Comparison of ENCODE assay signal across 11 cellular contexts in the genomic region with DNA sequence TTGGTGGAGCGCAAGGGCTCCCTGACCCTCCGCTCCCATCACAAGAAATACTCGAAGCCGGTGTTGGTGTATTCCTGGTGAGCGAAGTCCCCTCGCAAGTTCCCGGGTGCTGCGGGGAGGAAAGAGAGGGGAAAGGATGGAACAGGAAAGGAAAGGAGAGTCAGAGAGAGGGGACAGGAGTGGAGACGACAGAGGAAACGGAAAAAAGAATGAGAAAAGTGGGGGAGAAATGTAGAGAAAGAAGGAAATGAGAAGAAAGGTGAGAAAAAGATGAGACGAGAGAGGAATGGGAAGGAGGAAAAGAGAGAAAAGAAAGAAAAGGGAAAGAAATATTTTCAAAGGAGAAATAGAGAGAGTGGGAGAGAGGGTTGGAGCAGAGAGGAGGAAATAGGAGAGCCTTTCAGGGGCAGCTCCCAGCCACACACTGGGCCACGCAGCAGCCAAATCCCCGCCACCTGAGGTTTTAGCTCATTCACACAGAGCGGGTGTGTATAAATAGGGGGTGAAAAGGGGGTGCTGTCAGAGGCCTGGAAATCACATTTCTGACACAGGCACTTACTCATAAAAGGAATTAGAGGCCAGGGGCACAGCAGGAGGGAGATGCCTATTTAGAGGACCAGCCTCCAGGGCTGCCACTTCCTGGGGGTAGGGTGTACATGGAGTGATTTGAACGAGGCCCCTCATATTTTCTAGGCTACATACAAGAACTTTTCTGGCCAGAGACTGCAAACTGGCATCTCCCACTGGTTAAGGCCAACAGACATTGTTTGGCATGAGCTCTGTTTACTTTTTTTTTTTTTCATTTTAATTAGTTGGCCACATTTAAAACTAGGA. TPM values are rescaled to one million over a fixed set of nuclear protein-coding genes. Genes with fewer than 3 reads are reported as not detected.
DNase-seq lines count a peak whose midpoint lies in the region; ATAC-seq, FAIRE-seq and TF ChIP-seq lines count a peak whose summit lies in the region.
"Had no signal": no experiment of that assay in that cellular context is flagged by ENCODE, and none has a peak within 500 bp of the region (broad histone marks: within the 10 kb centered on the region; RNA-seq: fewer than 3 reads in every experiment).

No MANE protein-coding gene starts in this region.

- peaks cover 4% of the 10 kb centered on the region for H3K23me2 ChIP-seq in H9 (ENCODE audit: insufficient read length, low read depth, low read length, poor library complexity, severe bottlenecking)

- H3K36me3 Mint-ChIP-seq in H9 (ENCODE audit: insufficient read depth in 1 of 3, low read depth in 3 of 3): peaks cover 0 to 5% (median 0%) of the 10 kb centered on the region in 3 experiments; a peak in 2 of 7 replicates

- H3K4me1 Mint-ChIP-seq in H9: peaks cover 56 to 60% of the 10 kb centered on the region in 2 experiments

- TF ChIP-seq CTCF in A549 (IDR thresholded peaks at IDR 0.05) (no peak), H9 (conservative IDR thresholded peaks at IDR 0.05) (no peak), choroid plexus epithelial cell (conservative IDR thresholded peaks at IDR 0.05; ENCODE audit: low read depth, low read length) (no peak)

- H4K91ac ChIP-seq in H9 (ENCODE audit: insufficient read length, low read depth, low read length): no peak overlapping the region

- POLR2A ChIA-PET in A549 (lab: Yijun Ruan, JAX): interaction anchor here (0.6 kb wide), 1 partner anchor 61 kb away, joined by 3 read pairs; the partner anchor contains the start of gene PTAR1

- no peak overlapping the region for H2AK5ac ChIP-seq in H9 (ENCODE audit: insufficient read length, low read length)

- DNase-seq in A549 (ENCODE audit: low read depth in 1 of 2, low spot score in 1 of 2): no peak
- no peak for DNase-seq in H9
- no peak for DNase-seq in choroid plexus epithelial cell (ENCODE audit: low read depth)
- DNase-seq in urothelium cell line (ENCODE audit: low spot score): no peak
- DNase-seq in AML-193 (lab: John Stamatoyannopoulos, UW): no peak
- DNase-seq in NCI-H187 (lab: John Stamatoyannopoulos, UW): no peak
- no peak for DNase-seq in effector memory CD4-positive, alpha-beta T cell

- no peaks in the 10 kb centered on the region for H3K79me2 ChIP-seq in H9 (ENCODE audit: insufficient read depth, low read length)

- CTCF ChIA-PET in A549 (lab: Yijun Ruan, JAX): interaction anchor here (0.9 kb wide), 1 partner anchor 40 kb away, joined by 3 read pairs; no protein-coding TSS in a partner anchor

- H3K4me2 ChIP-seq in A549 (peak overlapping the region; percentile 68), H9 (ENCODE audit: insufficient read depth, insufficient read length, low read length) (peak overlapping the region; percentile 90)

- no peak overlapping the region for H3T11ph ChIP-seq in H9 (ENCODE audit: low read length)

- H3K4me1 ChIP-seq in A549: peaks cover 6% of the 10 kb centered on the region; the same call in 1 of the 3 replicates
- peaks cover 23% of the 10 kb centered on the region for H3K4me1 ChIP-seq in H9 (ENCODE audit: insufficient read depth, low read length)
- peaks cover 9% of the 10 kb centered on the region for H3K4me1 ChIP-seq in mucosa of stomach (ENCODE audit: control insufficient read depth, insufficient read depth, low read length)
- no peaks in the 10 kb centered on the region for H3K4me1 ChIP-seq in effector memory CD4-positive, alpha-beta T cell (ENCODE audit: control insufficient read depth, insufficient read depth, low read length, poor library complexity, severe bottlenecking)

- H4K5ac ChIP-seq in H9 (ENCODE audit: insufficient read length, low read depth, low read length): no peak overlapping the region

- no peaks in the 10 kb centered on the region for H3K27me3 Mint-ChIP-seq in H9 (ENCODE audit: low read depth)

- FAIRE-seq in A549 (lab: Jason Lieb, UNC) (no peak), urothelium cell line (lab: Jason Lieb, UNC) (no peak)

- no peak for TF ChIP-seq POLR2A in A549 (IDR thresholded peaks at IDR 0.05; ENCODE audit: low read length)

- WGBS in A549 (ENCODE audit: missing lambda C conversion rate): 70% methylated on average over 14 of the region's 15 CpGs
- WGBS in H9 (ENCODE audit: extremely low coverage, insufficient read length, low lambda C conversion rate): 100% methylated on average over 3 of the region's 15 CpGs

- no peak overlapping the region for H2BK15ac ChIP-seq in H9 (ENCODE audit: low read depth, low read length)

- H2BK20ac ChIP-seq in H9 (ENCODE audit: low read depth, low read length, poor library complexity, severe bottlenecking): no peak overlapping the region

- no peak overlapping the region for H4K8ac ChIP-seq in H9 (replicated peaks; ENCODE audit: insufficient read length, low read depth, low read length)

- H3K4me3 Mint-ChIP-seq in H9: peak overlapping the region; percentile 76 to 83

- no peak overlapping the region for H3K23ac ChIP-seq in H9 (ENCODE audit: insufficient read length, low read depth, low read length)

- no peak overlapping the region for H3K18ac ChIP-seq in H9 (ENCODE audit: insufficient read length, low read depth, low read length)

- no peaks in the 10 kb centered on the region for H3K9me3 Mint-ChIP-seq in H9

- no peaks in the 10 kb centered on the region for H4K20me1 ChIP-seq in H9 (ENCODE audit: control insufficient read depth, insufficient read depth, insufficient read length)

- H3K56ac ChIP-seq in H9 (ENCODE audit: insufficient read length, low read depth, low read length): no peak overlapping the region

- no peaks in the 10 kb centered on the region for H3K79me1 ChIP-seq in H9 (ENCODE audit: insufficient read depth, low read depth, low read length, poor library complexity, severe bottlenecking)

- H3K4ac ChIP-seq in H9 (ENCODE audit: low read depth, low read length): no peak overlapping the region

- TF ChIP-seq RAD21 in A549 (conservative IDR thresholded peaks at IDR 0.05 in 1 of 2, IDR thresholded peaks at IDR 0.05 in 1 of 2): no peak

- H2AFZ ChIP-seq in H9 (ENCODE audit: low read length): no peak overlapping the region

- ATAC-seq in A549: no peak

- H2BK12ac ChIP-seq in H9 (ENCODE audit: insufficient read length, low read depth, low read length): no peak overlapping the region

- no peak overlapping the region for H2BK120ac ChIP-seq in H9 (ENCODE audit: low read depth, low read length, poor library complexity, severe bottlenecking)

- H3K27ac ChIP-seq in A549: no peak overlapping the region
- H3K27ac ChIP-seq in H9 (ENCODE audit: insufficient read length, low read depth, low read length): no peak overlapping the region
- no peak overlapping the region for H3K27ac ChIP-seq in effector memory CD4-positive, alpha-beta T cell (ENCODE audit: insufficient read depth, low read length, poor library complexity, severe bottlenecking)

- H2BK5ac ChIP-seq in H9 (ENCODE audit: insufficient read length, low read length): no peak overlapping the region

- H3K27me3 ChIP-seq in H9 (ENCODE audit: insufficient read depth, low read length): no peaks in the 10 kb centered on the region
- H3K27me3 ChIP-seq in mucosa of stomach (ENCODE audit: control insufficient read depth, insufficient read depth, low read length): peaks cover 5% of the 10 kb centered on the region
- no peaks in the 10 kb centered on the region for H3K27me3 ChIP-seq in effector memory CD4-positive, alpha-beta T cell (replicated peaks; ENCODE audit: control insufficient read depth, insufficient read depth, low read length, poor library complexity, severe bottlenecking)

- peak overlapping the region; percentile 53 for H3K4me3 ChIP-seq in A549
- H3K4me3 ChIP-seq in choroid plexus epithelial cell (ENCODE audit: low read depth, low read length): peak overlapping the region; percentile 19
- peak overlapping the region; percentile 2 for H3K4me3 ChIP-seq in mucosa of stomach (ENCODE audit: low read length)
- H3K4me3 ChIP-seq in effector memory CD4-positive, alpha-beta T cell (ENCODE audit: insufficient read depth, low read depth, low read length, poor library complexity, severe bottlenecking): no peak overlapping the region

- H3K9me3 ChIP-seq in A549 (no peaks in the 10 kb centered on the region), H9 (ENCODE audit: control insufficient read depth, low read depth, low read length) (no peaks in the 10 kb centered on the region), mucosa of stomach (ENCODE audit: control insufficient read depth, low read length) (no peaks in the 10 kb centered on the region)
- H3K9me3 ChIP-seq in effector memory CD4-positive, alpha-beta T cell (ENCODE audit: control insufficient read depth, low read length): no peaks in the 10 kb centered on the region

- H3K14ac ChIP-seq in H9 (ENCODE audit: insufficient read depth, low read length): no peak overlapping the region; the same call in 1 of the 2 replicates

- H3K9ac ChIP-seq in H9 (ENCODE audit: extremely low read depth, insufficient read length, low read length): no peak overlapping the region
- H3K9ac ChIP-seq in mucosa of stomach (ENCODE audit: low read length): no peak overlapping the region

- no peaks in the 10 kb centered on the region for H3K36me3 ChIP-seq in mucosa of stomach (ENCODE audit: control insufficient read depth, insufficient read depth, low read length)
- no peaks in the 10 kb centered on the region for H3K36me3 ChIP-seq in effector memory CD4-positive, alpha-beta T cell (ENCODE audit: control insufficient read depth, insufficient read depth, low read length)

- TF ChIP-seq EP300 in A549 (IDR thresholded peaks at IDR 0.05): no peak

- H3K27ac Mint-ChIP-seq in H9: peak overlapping the region in 1 of 3 experiments; percentile 35; a peak in 1 of 7 replicates

TF ChIP-seq in A549, 52 proteins besides CTCF, POLR2A, EP300 and RAD21 (continues in another document):
- TF ChIP-seq TFCP2L1 (CRISPR knock-in tag; IDR thresholded peaks at IDR 0.05) (no peak), RARB (CRISPR knock-in tag; IDR thresholded peaks at IDR 0.05) (no peak), BHLHE40 (IDR thresholded peaks at IDR 0.05; ENCODE audit: low read depth, low read length) (no peak), MAZ (IDR thresholded peaks at IDR 0.05; ENCODE audit: borderline replicate concordance, low read depth, low read length) (no peak), GATA3 (IDR thresholded peaks at IDR 0.05; ENCODE audit: borderline replicate concordance) (no peak), HOXB13 (CRISPR knock-in tag; IDR thresholded peaks at IDR 0.05; ENCODE audit: low read depth) (no peak), RCOR1 (IDR thresholded peaks at IDR 0.05; ENCODE audit: low read depth, low read length) (no peak), RFX5 (IDR thresholded peaks at IDR 0.05) (no peak), PHF8 (IDR thresholded peaks at IDR 0.05; ENCODE audit: borderline replicate concordance, low read depth) (no peak), HOXA7 (CRISPR knock-in tag; IDR thresholded peaks at IDR 0.05) (no peak), HOXB5 (CRISPR knock-in tag; IDR thresholded peaks at IDR 0.05) (no peak), JUN (IDR thresholded peaks at IDR 0.05) (no peak), JUNB (IDR thresholded peaks at IDR 0.05) (no peak), CHD4 (IDR thresholded peaks at IDR 0.05; ENCODE audit: borderline replicate concordance) (no peak), EHF (CRISPR knock-in tag; IDR thresholded peaks at IDR 0.05) (no peak)

RNA-seq across cellular contexts. Expression of gene CFAP95, which starts 0.6 kb away (rescaled TPM):
- 0.19 and 0.41 TPM in 2 replicates for polyA plus RNA-seq in A549 (2011; rRNA removed)
- not detected in 2 replicates for polyA plus RNA-seq in A549 (2012; cell fraction: cytosol; rRNA removed)
- not detected in 2 replicates for polyA plus RNA-seq in A549 (2012; cell fraction: nucleus; rRNA removed)
- polyA plus RNA-seq in A549 (2017; fragmentation: RNase III; extraction: RNeasy Plus Mini Kit Qiagen cat#74134 plus additional on column Dnase treatment): 0.15 to 0.17 TPM in 2 of 3 replicates, not detected in the other
- polyA minus RNA-seq in A549 (2011; rRNA and poly(A)+ RNA removed): not detected in 2 replicates
- 41.1 and 42.6 TPM in 2 replicates for total RNA-seq in H9 (2021)
- total RNA-seq: dermis microvascular lymphatic vessel endothelial cell, HT1080, ureter had no signal
